ENCODE assay signal across 22 cellular contexts in genomic region chr1:247923941-247924340, GRCh38. TPM values are rescaled to one million over a fixed set of nuclear protein-coding genes. Genes with fewer than 3 reads are reported as not detected.
"Had no signal": no experiment of that assay in that cellular context is flagged by ENCODE, and none has a peak within 500 bp of the region (broad histone marks: within the 10 kb centered on the region; RNA-seq: fewer than 3 reads in every experiment).

No MANE protein-coding gene starts in this region.

- H3K9me3 ChIP-seq: MG63, SJCRH30 had no signal

- H3K4me3 ChIP-seq: MG63, SJCRH30, SK-N-MC had no signal

- H3K4me1 ChIP-seq: SJCRH30 had no signal

- H3K27ac ChIP-seq: SJCRH30, SK-N-MC had no signal

- H3K36me3 ChIP-seq: MG63, SJCRH30 had no signal

- ATAC-seq: Panc1, Right ventricle myocardium inferior had no signal

- DNase-seq: Karpas-422, KG1, MG63, NCI-H1092, NCI-H1105 treated with DMSO at 0.1 percent for 48 hours, NCI-H1417 treated with DMSO at 0.1 percent for 48 hours, NCI-H146, NCI-H1694 treated with DMSO at 0.1 percent for 48 hours, NCI-H1930, NCI-H2081, NCI-H2107, NCI-H2227 treated with DMSO at 0.1 percent for 48 hours, NCI-H524, NCI-H526 treated with DMSO at 0.1 percent for 48 hours, NCI-H748 treated with DMSO at 0.1 percent for 48 hours, SHP77 treated with DMSO at 0.1 percent for 48 hours, SJCRH30 had no signal

- H3K27me3 ChIP-seq: MG63, SJCRH30 had no signal

RNA-seq across cellular contexts. Expression of gene OR2AJ1, which starts 0.7 kb away (rescaled TPM):
- total RNA-seq: HT-29, NCI-H460, Right ventricle myocardium inferior, SJCRH30 had no signal

RNA-seq across cellular contexts. Expression of gene OR2T8, which starts 3.9 kb away (rescaled TPM):
- total RNA-seq: HT-29, NCI-H460, Right ventricle myocardium inferior, SJCRH30 had no signal

RNA-seq across cellular contexts. Expression of gene OR2L8, which starts 24.7 kb away (rescaled TPM):
- total RNA-seq: HT-29, NCI-H460, Right ventricle myocardium inferior, SJCRH30 had no signal

RNA-seq across cellular contexts. Expression of gene OR2W3, which starts 28.6 kb away (rescaled TPM):
- total RNA-seq: HT-29, NCI-H460, Right ventricle myocardium inferior, SJCRH30 had no signal

RNA-seq across cellular contexts. Expression of gene OR2AK2, which starts 41.1 kb away (rescaled TPM):
- total RNA-seq: HT-29, NCI-H460, Right ventricle myocardium inferior, SJCRH30 had no signal
